1 cellular context compared by ENCODE assay signal in the genomic region with DNA sequence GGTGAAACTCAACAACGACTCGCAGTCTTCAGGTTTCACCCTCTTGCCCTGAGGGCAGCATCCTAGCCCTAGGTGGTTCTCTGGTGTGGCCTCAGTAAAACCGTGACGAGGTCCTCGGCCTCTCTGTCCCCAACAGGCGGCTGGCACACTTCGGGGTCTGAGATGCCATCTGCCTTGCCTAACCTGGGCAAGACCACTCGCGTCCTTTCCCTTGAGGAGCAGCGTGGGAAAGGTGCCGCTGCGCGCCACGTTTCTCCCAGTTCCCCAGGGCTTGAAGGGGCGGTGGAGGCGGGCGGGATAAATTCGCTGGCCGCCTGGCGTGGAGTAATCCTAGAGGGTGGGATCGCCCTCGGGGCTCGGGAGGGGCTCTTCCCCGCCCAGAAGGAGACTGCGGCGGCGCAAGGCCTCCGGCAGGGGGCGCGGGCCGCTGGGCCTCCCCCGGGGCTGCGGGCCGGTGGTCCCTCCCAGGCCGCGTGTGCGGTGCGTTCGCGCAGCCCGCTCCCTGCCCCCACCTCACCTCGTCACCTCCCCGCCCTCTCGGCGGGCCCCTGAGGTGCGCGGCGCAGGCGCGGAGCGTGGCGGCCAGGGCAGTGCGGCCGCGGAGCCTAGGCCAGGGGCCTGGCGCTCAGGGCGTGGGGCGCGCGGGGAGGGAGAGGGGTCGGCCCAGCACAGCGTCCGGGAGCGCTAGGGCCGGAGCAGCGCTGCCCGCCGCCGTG.
TF ChIP-seq lines count a peak whose summit lies in the region.

A gene with protein sequence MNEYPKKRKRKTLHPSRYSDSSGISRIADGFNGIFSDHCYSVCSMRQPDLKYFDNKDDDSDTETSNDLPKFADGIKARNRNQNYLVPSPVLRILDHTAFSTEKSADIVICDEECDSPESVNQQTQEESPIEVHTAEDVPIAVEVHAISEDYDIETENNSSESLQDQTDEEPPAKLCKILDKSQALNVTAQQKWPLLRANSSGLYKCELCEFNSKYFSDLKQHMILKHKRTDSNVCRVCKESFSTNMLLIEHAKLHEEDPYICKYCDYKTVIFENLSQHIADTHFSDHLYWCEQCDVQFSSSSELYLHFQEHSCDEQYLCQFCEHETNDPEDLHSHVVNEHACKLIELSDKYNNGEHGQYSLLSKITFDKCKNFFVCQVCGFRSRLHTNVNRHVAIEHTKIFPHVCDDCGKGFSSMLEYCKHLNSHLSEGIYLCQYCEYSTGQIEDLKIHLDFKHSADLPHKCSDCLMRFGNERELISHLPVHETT (plus strand): TSS at position 551 of the 716 bp plus-strand sequence. CDS start 5,263 bp downstream, outside the sequence.

TF ChIP-seq in K562, 482 proteins besides CTCF, POLR2A, EP300 and RAD21 (continued from another document and continues in another):
- TF ChIP-seq, protein P1, sequence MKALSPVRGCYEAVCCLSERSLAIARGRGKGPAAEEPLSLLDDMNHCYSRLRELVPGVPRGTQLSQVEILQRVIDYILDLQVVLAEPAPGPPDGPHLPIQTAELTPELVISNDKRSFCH (CRISPR knock-in tag; IDR thresholded peaks at IDR 0.05) = no peak
- TF ChIP-seq, protein P1 (tag; IDR thresholded peaks at IDR 0.05) = 0 out of 2 replicates have a peak, but pooled peaks have one; percentile 54
- TF ChIP-seq MAZ (CRISPR knock-in tag; conservative IDR thresholded peaks at IDR 0.05 in 1 of 2, IDR thresholded peaks at IDR 0.05 in 1 of 2) = peak; percentile 73 to 97
- no peak for TF ChIP-seq HOXB6 (CRISPR knock-in tag; IDR thresholded peaks at IDR 0.05; ENCODE audit: borderline replicate concordance)
- peak; percentile 80 for TF ChIP-seq JUND (IDR thresholded peaks at IDR 0.05; ENCODE audit: borderline replicate concordance, low read depth, low read length)
- TF ChIP-seq JUND (tag; IDR thresholded peaks at IDR 0.05; ENCODE audit: borderline replicate concordance, low read depth, low read length) = no peak
- TF ChIP-seq ZNF133 (CRISPR knock-in tag; IDR thresholded peaks at IDR 0.05) = no peak
- TF ChIP-seq, protein P2, sequence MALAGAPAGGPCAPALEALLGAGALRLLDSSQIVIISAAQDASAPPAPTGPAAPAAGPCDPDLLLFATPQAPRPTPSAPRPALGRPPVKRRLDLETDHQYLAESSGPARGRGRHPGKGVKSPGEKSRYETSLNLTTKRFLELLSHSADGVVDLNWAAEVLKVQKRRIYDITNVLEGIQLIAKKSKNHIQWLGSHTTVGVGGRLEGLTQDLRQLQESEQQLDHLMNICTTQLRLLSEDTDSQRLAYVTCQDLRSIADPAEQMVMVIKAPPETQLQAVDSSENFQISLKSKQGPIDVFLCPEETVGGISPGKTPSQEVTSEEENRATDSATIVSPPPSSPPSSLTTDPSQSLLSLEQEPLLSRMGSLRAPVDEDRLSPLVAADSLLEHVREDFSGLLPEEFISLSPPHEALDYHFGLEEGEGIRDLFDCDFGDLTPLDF (CRISPR knock-in tag; IDR thresholded peaks at IDR 0.05) = peak; percentile 19; the same call in 1 of the 2 replicates
- peak in 1 of 2 experiments; percentile 86; a peak in 1 of 4 replicates for TF ChIP-seq FOXK2 (conservative IDR thresholded peaks at IDR 0.05 in 1 of 2, IDR thresholded peaks at IDR 0.05 in 1 of 2; ENCODE audit: low read depth in 2 of 2)
- TF ChIP-seq, protein P3, sequence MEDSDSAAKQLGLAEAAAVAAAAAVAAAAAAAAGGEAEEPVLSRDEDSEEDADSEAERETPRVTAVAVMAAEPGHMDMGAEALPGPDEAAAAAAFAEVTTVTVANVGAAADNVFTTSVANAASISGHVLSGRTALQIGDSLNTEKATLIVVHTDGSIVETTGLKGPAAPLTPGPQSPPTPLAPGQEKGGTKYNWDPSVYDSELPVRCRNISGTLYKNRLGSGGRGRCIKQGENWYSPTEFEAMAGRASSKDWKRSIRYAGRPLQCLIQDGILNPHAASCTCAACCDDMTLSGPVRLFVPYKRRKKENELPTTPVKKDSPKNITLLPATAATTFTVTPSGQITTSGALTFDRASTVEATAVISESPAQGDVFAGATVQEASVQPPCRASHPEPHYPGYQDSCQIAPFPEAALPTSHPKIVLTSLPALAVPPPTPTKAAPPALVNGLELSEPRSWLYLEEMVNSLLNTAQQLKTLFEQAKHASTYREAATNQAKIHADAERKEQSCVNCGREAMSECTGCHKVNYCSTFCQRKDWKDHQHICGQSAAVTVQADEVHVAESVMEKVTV (CRISPR knock-in tag; IDR thresholded peaks at IDR 0.05) = 0 out of 2 replicates have a peak, but pooled peaks have one; percentile 27
- TF ChIP-seq RCOR1 (IDR thresholded peaks at IDR 0.05; ENCODE audit: borderline replicate concordance in 1 of 2, low read depth in 2 of 2, low read length in 2 of 2) = peak in 1 of 2 experiments; percentile 24; a peak in 1 of 4 replicates
- TF ChIP-seq, protein P4, sequence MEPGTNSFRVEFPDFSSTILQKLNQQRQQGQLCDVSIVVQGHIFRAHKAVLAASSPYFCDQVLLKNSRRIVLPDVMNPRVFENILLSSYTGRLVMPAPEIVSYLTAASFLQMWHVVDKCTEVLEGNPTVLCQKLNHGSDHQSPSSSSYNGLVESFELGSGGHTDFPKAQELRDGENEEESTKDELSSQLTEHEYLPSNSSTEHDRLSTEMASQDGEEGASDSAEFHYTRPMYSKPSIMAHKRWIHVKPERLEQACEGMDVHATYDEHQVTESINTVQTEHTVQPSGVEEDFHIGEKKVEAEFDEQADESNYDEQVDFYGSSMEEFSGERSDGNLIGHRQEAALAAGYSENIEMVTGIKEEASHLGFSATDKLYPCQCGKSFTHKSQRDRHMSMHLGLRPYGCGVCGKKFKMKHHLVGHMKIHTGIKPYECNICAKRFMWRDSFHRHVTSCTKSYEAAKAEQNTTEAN (CRISPR knock-in tag; IDR thresholded peaks at IDR 0.05) = peak; percentile 90
- no peak for TF ChIP-seq KDM2B (CRISPR knock-in tag; IDR thresholded peaks at IDR 0.05)
- peak; percentile 44; the same call in 1 of the 2 replicates for TF ChIP-seq RNF2 (IDR thresholded peaks at IDR 0.05)
- TF ChIP-seq NFYB (IDR thresholded peaks at IDR 0.05; ENCODE audit: extremely low read depth, insufficient read length) = no peak
- no peak for TF ChIP-seq ZNF146 (CRISPR knock-in tag; IDR thresholded peaks at IDR 0.05; ENCODE audit: unreplicated experiment)
- peak; percentile 46; the same call in 1 of the 2 replicates for TF ChIP-seq NR2C2 (CRISPR knock-in tag; IDR thresholded peaks at IDR 0.05)
- TF ChIP-seq NR2C2 (tag; IDR thresholded peaks at IDR 0.05) = no peak
- TF ChIP-seq CREB1 (IDR thresholded peaks at IDR 0.05) = peak; percentile 80
- TF ChIP-seq CREB1 (CRISPR knock-in tag; IDR thresholded peaks at IDR 0.05) = peak; percentile 73
- TF ChIP-seq TARDBP (IDR thresholded peaks at IDR 0.05) = 0 out of 2 replicates have a peak, but pooled peaks have one; percentile 26
- TF ChIP-seq NR4A1 (CRISPR knock-in tag; IDR thresholded peaks at IDR 0.05) = no peak
- TF ChIP-seq NR4A1 (tag; IDR thresholded peaks at IDR 0.05) = peak; percentile 37; the same call in 1 of the 2 replicates
- TF ChIP-seq HMG20B (CRISPR knock-in tag; IDR thresholded peaks at IDR 0.05) = no peak
- TF ChIP-seq, protein P5, sequence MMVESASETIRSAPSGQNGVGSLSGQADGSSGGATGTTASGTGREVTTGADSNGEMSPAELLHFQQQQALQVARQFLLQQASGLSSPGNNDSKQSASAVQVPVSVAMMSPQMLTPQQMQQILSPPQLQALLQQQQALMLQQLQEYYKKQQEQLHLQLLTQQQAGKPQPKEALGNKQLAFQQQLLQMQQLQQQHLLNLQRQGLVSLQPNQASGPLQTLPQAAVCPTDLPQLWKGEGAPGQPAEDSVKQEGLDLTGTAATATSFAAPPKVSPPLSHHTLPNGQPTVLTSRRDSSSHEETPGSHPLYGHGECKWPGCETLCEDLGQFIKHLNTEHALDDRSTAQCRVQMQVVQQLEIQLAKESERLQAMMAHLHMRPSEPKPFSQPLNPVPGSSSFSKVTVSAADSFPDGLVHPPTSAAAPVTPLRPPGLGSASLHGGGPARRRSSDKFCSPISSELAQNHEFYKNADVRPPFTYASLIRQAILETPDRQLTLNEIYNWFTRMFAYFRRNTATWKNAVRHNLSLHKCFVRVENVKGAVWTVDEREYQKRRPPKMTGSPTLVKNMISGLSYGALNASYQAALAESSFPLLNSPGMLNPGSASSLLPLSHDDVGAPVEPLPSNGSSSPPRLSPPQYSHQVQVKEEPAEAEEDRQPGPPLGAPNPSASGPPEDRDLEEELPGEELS (CRISPR knock-in tag; IDR thresholded peaks at IDR 0.05; ENCODE audit: borderline replicate concordance) = peak; percentile 98
- TF ChIP-seq, protein P6, sequence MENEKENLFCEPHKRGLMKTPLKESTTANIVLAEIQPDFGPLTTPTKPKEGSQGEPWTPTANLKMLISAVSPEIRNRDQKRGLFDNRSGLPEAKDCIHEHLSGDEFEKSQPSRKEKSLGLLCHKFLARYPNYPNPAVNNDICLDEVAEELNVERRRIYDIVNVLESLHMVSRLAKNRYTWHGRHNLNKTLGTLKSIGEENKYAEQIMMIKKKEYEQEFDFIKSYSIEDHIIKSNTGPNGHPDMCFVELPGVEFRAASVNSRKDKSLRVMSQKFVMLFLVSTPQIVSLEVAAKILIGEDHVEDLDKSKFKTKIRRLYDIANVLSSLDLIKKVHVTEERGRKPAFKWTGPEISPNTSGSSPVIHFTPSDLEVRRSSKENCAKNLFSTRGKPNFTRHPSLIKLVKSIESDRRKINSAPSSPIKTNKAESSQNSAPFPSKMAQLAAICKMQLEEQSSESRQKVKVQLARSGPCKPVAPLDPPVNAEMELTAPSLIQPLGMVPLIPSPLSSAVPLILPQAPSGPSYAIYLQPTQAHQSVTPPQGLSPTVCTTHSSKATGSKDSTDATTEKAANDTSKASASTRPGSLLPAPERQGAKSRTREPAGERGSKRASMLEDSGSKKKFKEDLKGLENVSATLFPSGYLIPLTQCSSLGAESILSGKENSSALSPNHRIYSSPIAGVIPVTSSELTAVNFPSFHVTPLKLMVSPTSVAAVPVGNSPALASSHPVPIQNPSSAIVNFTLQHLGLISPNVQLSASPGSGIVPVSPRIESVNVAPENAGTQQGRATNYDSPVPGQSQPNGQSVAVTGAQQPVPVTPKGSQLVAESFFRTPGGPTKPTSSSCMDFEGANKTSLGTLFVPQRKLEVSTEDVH (IDR thresholded peaks at IDR 0.05; ENCODE audit: low read depth, partially characterized antibody) = no peak
- no peak for TF ChIP-seq NELFE (IDR thresholded peaks at IDR 0.05; ENCODE audit: insufficient read depth, insufficient read length)
- TF ChIP-seq TBP (optimal IDR thresholded peaks at IDR 0.05; ENCODE audit: low read depth, low read length) = peak; percentile 39
- no peak for TF ChIP-seq CHD1 (IDR thresholded peaks at IDR 0.05; ENCODE audit: low read length)
- TF ChIP-seq, protein P7, sequence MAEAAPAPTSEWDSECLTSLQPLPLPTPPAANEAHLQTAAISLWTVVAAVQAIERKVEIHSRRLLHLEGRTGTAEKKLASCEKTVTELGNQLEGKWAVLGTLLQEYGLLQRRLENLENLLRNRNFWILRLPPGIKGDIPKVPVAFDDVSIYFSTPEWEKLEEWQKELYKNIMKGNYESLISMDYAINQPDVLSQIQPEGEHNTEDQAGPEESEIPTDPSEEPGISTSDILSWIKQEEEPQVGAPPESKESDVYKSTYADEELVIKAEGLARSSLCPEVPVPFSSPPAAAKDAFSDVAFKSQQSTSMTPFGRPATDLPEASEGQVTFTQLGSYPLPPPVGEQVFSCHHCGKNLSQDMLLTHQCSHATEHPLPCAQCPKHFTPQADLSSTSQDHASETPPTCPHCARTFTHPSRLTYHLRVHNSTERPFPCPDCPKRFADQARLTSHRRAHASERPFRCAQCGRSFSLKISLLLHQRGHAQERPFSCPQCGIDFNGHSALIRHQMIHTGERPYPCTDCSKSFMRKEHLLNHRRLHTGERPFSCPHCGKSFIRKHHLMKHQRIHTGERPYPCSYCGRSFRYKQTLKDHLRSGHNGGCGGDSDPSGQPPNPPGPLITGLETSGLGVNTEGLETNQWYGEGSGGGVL (CRISPR knock-in tag; IDR thresholded peaks at IDR 0.05) = no peak
- TF ChIP-seq CCNT2 (IDR thresholded peaks at IDR 0.05; ENCODE audit: borderline replicate concordance, extremely low read depth, insufficient read length, low read depth, low read length) = peak; percentile 66
- TF ChIP-seq CXXC5 (CRISPR knock-in tag; IDR thresholded peaks at IDR 0.05) = peak; percentile 97
- TF ChIP-seq, protein P8, sequence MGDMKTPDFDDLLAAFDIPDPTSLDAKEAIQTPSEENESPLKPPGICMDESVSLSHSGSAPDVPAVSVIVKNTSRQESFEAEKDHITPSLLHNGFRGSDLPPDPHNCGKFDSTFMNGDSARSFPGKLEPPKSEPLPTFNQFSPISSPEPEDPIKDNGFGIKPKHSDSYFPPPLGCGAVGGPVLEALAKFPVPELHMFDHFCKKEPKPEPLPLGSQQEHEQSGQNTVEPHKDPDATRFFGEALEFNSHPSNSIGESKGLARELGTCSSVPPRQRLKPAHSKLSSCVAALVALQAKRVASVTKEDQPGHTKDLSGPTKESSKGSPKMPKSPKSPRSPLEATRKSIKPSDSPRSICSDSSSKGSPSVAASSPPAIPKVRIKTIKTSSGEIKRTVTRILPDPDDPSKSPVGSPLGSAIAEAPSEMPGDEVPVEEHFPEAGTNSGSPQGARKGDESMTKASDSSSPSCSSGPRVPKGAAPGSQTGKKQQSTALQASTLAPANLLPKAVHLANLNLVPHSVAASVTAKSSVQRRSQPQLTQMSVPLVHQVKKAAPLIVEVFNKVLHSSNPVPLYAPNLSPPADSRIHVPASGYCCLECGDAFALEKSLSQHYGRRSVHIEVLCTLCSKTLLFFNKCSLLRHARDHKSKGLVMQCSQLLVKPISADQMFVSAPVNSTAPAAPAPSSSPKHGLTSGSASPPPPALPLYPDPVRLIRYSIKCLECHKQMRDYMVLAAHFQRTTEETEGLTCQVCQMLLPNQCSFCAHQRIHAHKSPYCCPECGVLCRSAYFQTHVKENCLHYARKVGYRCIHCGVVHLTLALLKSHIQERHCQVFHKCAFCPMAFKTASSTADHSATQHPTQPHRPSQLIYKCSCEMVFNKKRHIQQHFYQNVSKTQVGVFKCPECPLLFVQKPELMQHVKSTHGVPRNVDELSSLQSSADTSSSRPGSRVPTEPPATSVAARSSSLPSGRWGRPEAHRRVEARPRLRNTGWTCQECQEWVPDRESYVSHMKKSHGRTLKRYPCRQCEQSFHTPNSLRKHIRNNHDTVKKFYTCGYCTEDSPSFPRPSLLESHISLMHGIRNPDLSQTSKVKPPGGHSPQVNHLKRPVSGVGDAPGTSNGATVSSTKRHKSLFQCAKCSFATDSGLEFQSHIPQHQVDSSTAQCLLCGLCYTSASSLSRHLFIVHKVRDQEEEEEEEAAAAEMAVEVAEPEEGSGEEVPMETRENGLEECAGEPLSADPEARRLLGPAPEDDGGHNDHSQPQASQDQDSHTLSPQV (IDR thresholded peaks at IDR 0.05) = peak; percentile 60; the same call in 1 of the 2 replicates
- TF ChIP-seq, protein P9, sequence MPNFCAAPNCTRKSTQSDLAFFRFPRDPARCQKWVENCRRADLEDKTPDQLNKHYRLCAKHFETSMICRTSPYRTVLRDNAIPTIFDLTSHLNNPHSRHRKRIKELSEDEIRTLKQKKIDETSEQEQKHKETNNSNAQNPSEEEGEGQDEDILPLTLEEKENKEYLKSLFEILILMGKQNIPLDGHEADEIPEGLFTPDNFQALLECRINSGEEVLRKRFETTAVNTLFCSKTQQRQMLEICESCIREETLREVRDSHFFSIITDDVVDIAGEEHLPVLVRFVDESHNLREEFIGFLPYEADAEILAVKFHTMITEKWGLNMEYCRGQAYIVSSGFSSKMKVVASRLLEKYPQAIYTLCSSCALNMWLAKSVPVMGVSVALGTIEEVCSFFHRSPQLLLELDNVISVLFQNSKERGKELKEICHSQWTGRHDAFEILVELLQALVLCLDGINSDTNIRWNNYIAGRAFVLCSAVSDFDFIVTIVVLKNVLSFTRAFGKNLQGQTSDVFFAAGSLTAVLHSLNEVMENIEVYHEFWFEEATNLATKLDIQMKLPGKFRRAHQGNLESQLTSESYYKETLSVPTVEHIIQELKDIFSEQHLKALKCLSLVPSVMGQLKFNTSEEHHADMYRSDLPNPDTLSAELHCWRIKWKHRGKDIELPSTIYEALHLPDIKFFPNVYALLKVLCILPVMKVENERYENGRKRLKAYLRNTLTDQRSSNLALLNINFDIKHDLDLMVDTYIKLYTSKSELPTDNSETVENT (CRISPR knock-in tag; IDR thresholded peaks at IDR 0.05) = peak; percentile 66; the same call in 1 of the 2 replicates
